Comparison of ENCODE assay signal across 8 cellular contexts in the genomic region with DNA sequence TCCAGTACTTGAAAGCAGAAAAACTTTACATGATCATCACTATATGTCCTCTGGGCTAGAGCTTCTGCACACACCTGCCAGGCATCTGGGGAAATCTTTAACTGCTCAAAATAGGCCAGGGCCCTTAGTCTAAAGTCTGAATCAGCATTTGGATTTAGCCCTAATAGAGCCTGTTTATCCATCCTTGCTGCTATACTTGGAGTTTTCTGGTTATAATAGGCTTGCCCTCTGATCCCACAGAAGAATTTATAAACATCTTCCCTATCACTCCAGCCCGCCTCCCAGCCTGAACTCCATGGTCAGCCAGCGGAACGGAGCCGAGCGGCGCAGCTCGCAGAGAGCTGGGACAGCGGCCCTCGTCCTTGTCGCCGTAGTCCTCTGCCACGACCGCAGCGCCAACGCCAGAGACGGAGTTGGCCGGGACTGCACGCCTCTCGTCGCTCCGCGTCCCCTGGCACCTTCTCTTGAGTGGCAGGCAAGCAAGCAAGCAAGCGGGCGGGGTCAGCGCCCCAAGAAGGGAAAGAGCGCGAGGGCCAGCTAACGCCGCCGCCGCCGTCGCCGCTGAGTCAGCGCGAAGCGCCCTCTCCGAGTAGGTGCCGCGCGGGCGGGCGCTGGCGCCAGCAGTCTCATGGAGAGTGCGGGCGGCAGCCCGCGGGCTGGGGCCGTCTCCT. TPM values are rescaled to one million over a fixed set of nuclear protein-coding genes. Genes with fewer than 3 reads are reported as not detected.
DNase-seq lines count a peak whose midpoint lies in the region; TF ChIP-seq lines count a peak whose summit lies in the region.

No MANE protein-coding gene starts in this region.

- H3K9ac ChIP-seq in mucosa of rectum (ENCODE audit: low read depth in 1 of 2, low read length in 2 of 2): peak overlapping the region in 1 of 2 donors; percentile 38

- no peak for TF ChIP-seq POLR2A in esophagus muscularis mucosa (IDR thresholded peaks at IDR 0.05; ENCODE audit: low read depth)

- H3K36me3 ChIP-seq in esophagus muscularis mucosa: no peaks in the 10 kb centered on the region
- no peaks in the 10 kb centered on the region for H3K36me3 ChIP-seq in mucosa of rectum (ENCODE audit: control insufficient read depth in 2 of 2, insufficient read depth in 2 of 2, low read length in 2 of 2)

- TF ChIP-seq CTCF in esophagus muscularis mucosa (IDR thresholded peaks at IDR 0.05): no peak

- peak; percentile 34 to 59 for DNase-seq in NCI-H2081 (lab: John Stamatoyannopoulos, UW)
- no peak for DNase-seq in NCI-H2081 treated with DMSO at 0.1 percent for 48 hours (lab: John Stamatoyannopoulos, UW)
- DNase-seq in NCI-H510A (lab: John Stamatoyannopoulos, UW): peak; percentile 95
- peak; percentile 8 for DNase-seq in activated T-cell treated with anti-CD3 and anti-CD28 coated beads for 4 hours
- DNase-seq in esophagus muscularis mucosa (ENCODE audit: extremely low spot score): peak; percentile 92
- DNase-seq in stimulated activated CD8-positive, alpha-beta memory T cell treated with anti-CD3 and anti-CD28 coated beads, Interleukin-4, amount 100 ng/mL, for 48 hours: peak; percentile 77
- DNase-seq in SKM-1 (lab: John Stamatoyannopoulos, UW; ENCODE audit: unreplicated experiment): no peak

- H3K4me3 ChIP-seq in esophagus muscularis mucosa (peak overlapping the region; percentile 59 to 66 (median 60)), mucosa of rectum (ENCODE audit: low read length in 2 of 2) (peak overlapping the region; percentile 66 to 69)

- TF ChIP-seq EP300 in esophagus muscularis mucosa (IDR thresholded peaks at IDR 0.05): no peak

- H3K9me3 ChIP-seq in esophagus muscularis mucosa: peaks cover 0 to 6% (median 0%) of the 10 kb centered on the region in 4 donors
- H3K9me3 ChIP-seq in mucosa of rectum (ENCODE audit: control insufficient read depth in 2 of 2, low read length in 2 of 2): no peaks in the 10 kb centered on the region

- H3K27me3 ChIP-seq in esophagus muscularis mucosa (no peaks in the 10 kb centered on the region), mucosa of rectum (ENCODE audit: control insufficient read depth in 2 of 2, insufficient read depth in 2 of 2, low read length in 2 of 2) (no peaks in the 10 kb centered on the region)

- H3K4me1 ChIP-seq in esophagus muscularis mucosa (peaks cover 6 to 17% (median 16%) of the 10 kb centered on the region in 4 donors), mucosa of rectum (ENCODE audit: control insufficient read depth in 2 of 2, insufficient read depth in 2 of 2, low read length in 2 of 2) (peaks cover 0 to 4% of the 10 kb centered on the region in 2 donors)

- intact Hi-C loops in esophagus muscularis mucosa (cut with DNase I): no loop called here

- 1% methylated on average over 46 of the region's 49 CpGs for WGBS in esophagus muscularis mucosa

- H3K27ac ChIP-seq in esophagus muscularis mucosa (replicated peaks in 1 of 4) (peak overlapping the region; percentile 82 to 84 (median 84)), mucosa of rectum (ENCODE audit: low read depth in 2 of 2, low read length in 2 of 2) (peak overlapping the region; percentile 23 to 55)

RNA-seq across cellular contexts. Expression of gene ASIP, which starts 25.4 kb away (rescaled TPM):
- total RNA-seq in esophagus muscularis mucosa: not detected

Comparison
In these comparisons a context has a peak if more than half of its experiments do, and no peak if none do; other contexts are left out.
1. DNase-seq: peak in NCI-H2081 (2 of 2), NCI-H510A (single experiment), activated T-cell treated with anti-CD3 and anti-CD28 coated beads for 4 hours (single experiment), esophagus muscularis mucosa (single experiment) and stimulated activated CD8-positive, alpha-beta memory T cell treated with anti-CD3 and anti-CD28 coated beads, Interleukin-4, amount 100 ng/mL, for 48 hours (single experiment); none in NCI-H2081 treated with DMSO at 0.1 percent for 48 hours (single experiment) and SKM-1 (single experiment).